In the genomic region with DNA sequence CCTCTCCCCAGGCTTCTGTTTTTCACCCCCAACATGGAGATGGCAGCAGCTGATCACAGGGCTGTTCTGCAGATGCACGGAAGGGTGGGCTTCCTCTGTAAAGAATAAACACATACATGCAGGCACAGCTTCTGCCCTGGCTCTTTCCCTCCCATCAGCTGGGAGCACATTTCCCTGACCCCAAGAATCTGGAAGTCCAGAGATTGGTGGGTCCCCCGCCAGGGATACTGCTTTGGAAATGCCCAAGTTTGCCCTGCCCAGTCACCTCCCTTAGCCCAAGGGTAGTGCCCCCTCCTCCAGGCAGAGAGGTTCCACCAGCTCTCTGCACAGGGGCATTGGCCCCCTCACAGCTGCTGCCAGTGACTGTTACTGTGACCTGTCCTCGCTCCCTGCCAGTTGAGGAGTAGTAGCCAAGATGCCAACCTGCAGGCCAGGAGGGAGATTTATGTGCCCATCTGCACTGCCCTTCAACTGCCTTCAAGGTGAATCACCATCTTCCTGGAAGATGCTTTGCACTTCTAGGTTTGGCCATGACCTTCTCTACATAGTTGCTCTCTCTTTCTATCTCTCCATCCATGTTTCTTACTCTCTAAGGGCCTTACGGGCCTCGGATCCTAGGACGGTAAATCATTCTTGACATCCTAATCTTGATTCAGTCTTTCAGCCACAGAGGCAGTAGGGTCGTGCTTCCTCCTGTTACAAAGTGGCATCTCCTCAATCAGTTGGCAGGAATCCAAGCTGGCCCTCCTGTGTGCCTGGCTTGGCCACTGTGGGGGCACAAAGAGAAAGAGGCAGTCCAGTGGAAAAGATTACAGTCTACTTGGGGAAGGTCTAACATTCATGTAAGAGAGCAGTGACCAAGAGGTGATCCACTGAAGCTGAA, we compare ENCODE assay signal across 3 cellular contexts.
TF ChIP-seq lines count a peak whose summit lies in the region.

No MANE protein-coding gene starts in this region.

TF ChIP-seq in IMR-90, 13 proteins besides CTCF, POLR2A, EP300 and RAD21:
- TF ChIP-seq, protein P1, sequence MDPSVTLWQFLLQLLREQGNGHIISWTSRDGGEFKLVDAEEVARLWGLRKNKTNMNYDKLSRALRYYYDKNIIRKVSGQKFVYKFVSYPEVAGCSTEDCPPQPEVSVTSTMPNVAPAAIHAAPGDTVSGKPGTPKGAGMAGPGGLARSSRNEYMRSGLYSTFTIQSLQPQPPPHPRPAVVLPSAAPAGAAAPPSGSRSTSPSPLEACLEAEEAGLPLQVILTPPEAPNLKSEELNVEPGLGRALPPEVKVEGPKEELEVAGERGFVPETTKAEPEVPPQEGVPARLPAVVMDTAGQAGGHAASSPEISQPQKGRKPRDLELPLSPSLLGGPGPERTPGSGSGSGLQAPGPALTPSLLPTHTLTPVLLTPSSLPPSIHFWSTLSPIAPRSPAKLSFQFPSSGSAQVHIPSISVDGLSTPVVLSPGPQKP (IDR thresholded peaks at IDR 0.05; ENCODE audit: borderline replicate concordance, low read depth, low read length) = no peak
- TF ChIP-seq MXI1 (IDR thresholded peaks at IDR 0.05; ENCODE audit: borderline replicate concordance, low read depth, low read length) = no peak
- no peak for TF ChIP-seq BHLHE40 (IDR thresholded peaks at IDR 0.05; ENCODE audit: low read depth, low read length)
- TF ChIP-seq NFE2L2 (IDR thresholded peaks at IDR 0.05; ENCODE audit: low read depth, low read length) = no peak
- no peak for TF ChIP-seq RCOR1 (IDR thresholded peaks at IDR 0.05; ENCODE audit: insufficient replicate concordance, low read length)
- no peak for TF ChIP-seq FOS (IDR thresholded peaks at IDR 0.05; ENCODE audit: low read depth, low read length)
- no peak for TF ChIP-seq RFX5 (IDR thresholded peaks at IDR 0.05; ENCODE audit: low read depth, low read length)
- no peak for TF ChIP-seq CEBPB (IDR thresholded peaks at IDR 0.05; ENCODE audit: low read depth, low read length)
- no peak for TF ChIP-seq MAZ (IDR thresholded peaks at IDR 0.05; ENCODE audit: borderline replicate concordance, low read depth, low read length)
- TF ChIP-seq, protein P2, sequence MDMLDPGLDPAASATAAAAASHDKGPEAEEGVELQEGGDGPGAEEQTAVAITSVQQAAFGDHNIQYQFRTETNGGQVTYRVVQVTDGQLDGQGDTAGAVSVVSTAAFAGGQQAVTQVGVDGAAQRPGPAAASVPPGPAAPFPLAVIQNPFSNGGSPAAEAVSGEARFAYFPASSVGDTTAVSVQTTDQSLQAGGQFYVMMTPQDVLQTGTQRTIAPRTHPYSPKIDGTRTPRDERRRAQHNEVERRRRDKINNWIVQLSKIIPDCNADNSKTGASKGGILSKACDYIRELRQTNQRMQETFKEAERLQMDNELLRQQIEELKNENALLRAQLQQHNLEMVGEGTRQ (IDR thresholded peaks at IDR 0.05; ENCODE audit: low read depth, low read length) = no peak
TF ChIP-seq in IMR-90: peak in this region for 0.

TF ChIP-seq in K562, 482 proteins besides CTCF, POLR2A, EP300 and RAD21:
- TF ChIP-seq, protein P3, sequence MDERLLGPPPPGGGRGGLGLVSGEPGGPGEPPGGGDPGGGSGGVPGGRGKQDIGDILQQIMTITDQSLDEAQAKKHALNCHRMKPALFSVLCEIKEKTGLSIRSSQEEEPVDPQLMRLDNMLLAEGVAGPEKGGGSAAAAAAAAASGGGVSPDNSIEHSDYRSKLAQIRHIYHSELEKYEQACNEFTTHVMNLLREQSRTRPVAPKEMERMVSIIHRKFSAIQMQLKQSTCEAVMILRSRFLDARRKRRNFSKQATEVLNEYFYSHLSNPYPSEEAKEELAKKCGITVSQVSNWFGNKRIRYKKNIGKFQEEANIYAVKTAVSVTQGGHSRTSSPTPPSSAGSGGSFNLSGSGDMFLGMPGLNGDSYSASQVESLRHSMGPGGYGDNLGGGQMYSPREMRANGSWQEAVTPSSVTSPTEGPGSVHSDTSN (CRISPR knock-in tag; IDR thresholded peaks at IDR 0.05; ENCODE audit: low read depth) = no peak
- TF ChIP-seq, protein P3 (tag; conservative IDR thresholded peaks at IDR 0.05; ENCODE audit: low read depth) = peak; percentile 82
- TF ChIP-seq HEY1 (CRISPR knock-in tag; IDR thresholded peaks at IDR 0.05; ENCODE audit: borderline replicate concordance) = no peak
- TF ChIP-seq, protein P4, sequence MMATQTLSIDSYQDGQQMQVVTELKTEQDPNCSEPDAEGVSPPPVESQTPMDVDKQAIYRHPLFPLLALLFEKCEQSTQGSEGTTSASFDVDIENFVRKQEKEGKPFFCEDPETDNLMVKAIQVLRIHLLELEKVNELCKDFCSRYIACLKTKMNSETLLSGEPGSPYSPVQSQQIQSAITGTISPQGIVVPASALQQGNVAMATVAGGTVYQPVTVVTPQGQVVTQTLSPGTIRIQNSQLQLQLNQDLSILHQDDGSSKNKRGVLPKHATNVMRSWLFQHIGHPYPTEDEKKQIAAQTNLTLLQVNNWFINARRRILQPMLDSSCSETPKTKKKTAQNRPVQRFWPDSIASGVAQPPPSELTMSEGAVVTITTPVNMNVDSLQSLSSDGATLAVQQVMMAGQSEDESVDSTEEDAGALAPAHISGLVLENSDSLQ (IDR thresholded peaks at IDR 0.05) = peak; percentile 55; the same call in 1 of the 2 replicates
- TF ChIP-seq RFX7 (CRISPR knock-in tag; IDR thresholded peaks at IDR 0.05) = no peak
- peak; percentile 43; the same call in 1 of the 2 replicates for TF ChIP-seq NFIC (IDR thresholded peaks at IDR 0.05)
- TF ChIP-seq MEIS2 (IDR thresholded peaks at IDR 0.05; ENCODE audit: partially characterized antibody) = peak; percentile 77

TF ChIP-seq in neural cell, 6 proteins besides CTCF, POLR2A, EP300 and RAD21:
- no peak for TF ChIP-seq TAF1 (IDR thresholded peaks at IDR 0.05; ENCODE audit: low read depth)
- TF ChIP-seq, protein P5, sequence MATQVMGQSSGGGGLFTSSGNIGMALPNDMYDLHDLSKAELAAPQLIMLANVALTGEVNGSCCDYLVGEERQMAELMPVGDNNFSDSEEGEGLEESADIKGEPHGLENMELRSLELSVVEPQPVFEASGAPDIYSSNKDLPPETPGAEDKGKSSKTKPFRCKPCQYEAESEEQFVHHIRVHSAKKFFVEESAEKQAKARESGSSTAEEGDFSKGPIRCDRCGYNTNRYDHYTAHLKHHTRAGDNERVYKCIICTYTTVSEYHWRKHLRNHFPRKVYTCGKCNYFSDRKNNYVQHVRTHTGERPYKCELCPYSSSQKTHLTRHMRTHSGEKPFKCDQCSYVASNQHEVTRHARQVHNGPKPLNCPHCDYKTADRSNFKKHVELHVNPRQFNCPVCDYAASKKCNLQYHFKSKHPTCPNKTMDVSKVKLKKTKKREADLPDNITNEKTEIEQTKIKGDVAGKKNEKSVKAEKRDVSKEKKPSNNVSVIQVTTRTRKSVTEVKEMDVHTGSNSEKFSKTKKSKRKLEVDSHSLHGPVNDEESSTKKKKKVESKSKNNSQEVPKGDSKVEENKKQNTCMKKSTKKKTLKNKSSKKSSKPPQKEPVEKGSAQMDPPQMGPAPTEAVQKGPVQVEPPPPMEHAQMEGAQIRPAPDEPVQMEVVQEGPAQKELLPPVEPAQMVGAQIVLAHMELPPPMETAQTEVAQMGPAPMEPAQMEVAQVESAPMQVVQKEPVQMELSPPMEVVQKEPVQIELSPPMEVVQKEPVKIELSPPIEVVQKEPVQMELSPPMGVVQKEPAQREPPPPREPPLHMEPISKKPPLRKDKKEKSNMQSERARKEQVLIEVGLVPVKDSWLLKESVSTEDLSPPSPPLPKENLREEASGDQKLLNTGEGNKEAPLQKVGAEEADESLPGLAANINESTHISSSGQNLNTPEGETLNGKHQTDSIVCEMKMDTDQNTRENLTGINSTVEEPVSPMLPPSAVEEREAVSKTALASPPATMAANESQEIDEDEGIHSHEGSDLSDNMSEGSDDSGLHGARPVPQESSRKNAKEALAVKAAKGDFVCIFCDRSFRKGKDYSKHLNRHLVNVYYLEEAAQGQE (IDR thresholded peaks at IDR 0.05; ENCODE audit: borderline replicate concordance) = no peak
- TF ChIP-seq MXI1 (conservative IDR thresholded peaks at IDR 0.05; ENCODE audit: poor library complexity, severe bottlenecking) = no peak
- TF ChIP-seq EZH2 (IDR thresholded peaks at IDR 0.05; ENCODE audit: borderline replicate concordance, insufficient read depth, low read length, poor library complexity, severe bottlenecking) = no peak
- TF ChIP-seq POLR2AphosphoS5 (IDR thresholded peaks at IDR 0.05) = no peak
- TF ChIP-seq SMC3 (conservative IDR thresholded peaks at IDR 0.05; ENCODE audit: poor library complexity) = no peak
